In genomic region chr5:133260715-133261114, GRCh38 we compare ENCODE assay signal across 1 cellular context.
A peak's percentile ranks its signal among the peaks of the same experiment; 100 is the strongest.
TF ChIP-seq lines count a peak whose summit lies in the region.

No MANE protein-coding gene starts in this region.

TF ChIP-seq in GM12878, 131 proteins besides CTCF, POLR2A, EP300 and RAD21:
- peak; percentile 32; the same call in 1 of the 2 replicates for TF ChIP-seq SMC3 (IDR thresholded peaks at IDR 0.05; ENCODE audit: borderline replicate concordance, low read length)
- no peak for TF ChIP-seq PBX3 (IDR thresholded peaks at IDR 0.05; ENCODE audit: insufficient replicate concordance, low read depth, low read length)
- TF ChIP-seq MXI1 (IDR thresholded peaks at IDR 0.05; ENCODE audit: low read depth, low read length), result no peak
- no peak for TF ChIP-seq TCF12 (IDR thresholded peaks at IDR 0.05; ENCODE audit: low read depth, low read length)
- no peak for TF ChIP-seq MYC (IDR thresholded peaks at IDR 0.05; ENCODE audit: insufficient read depth, insufficient read length, insufficient replicate concordance, low read length, severe bottlenecking)
- TF ChIP-seq BCLAF1 (IDR thresholded peaks at IDR 0.05), result no peak
TF ChIP-seq in GM12878: peak in this region for 1.
